In genomic region chr1:29179641-29180184, GRCh38 we compare ENCODE assay signal across 8 cellular contexts. TPM values are rescaled to one million over a fixed set of nuclear protein-coding genes. Genes with fewer than 3 reads are reported as not detected.
DNase-seq lines count a peak whose midpoint lies in the region; ATAC-seq and TF ChIP-seq lines count a peak whose summit lies in the region.

No MANE protein-coding gene starts in this region.

- CTCF ChIA-PET in CD4-positive, alpha-beta T cell (lab: Charles Lee), result interaction anchor here (0.8 to 2.9 kb wide), 3 partner anchors 10 to 537 kb away, joined by 3 to 26 read pairs (median 4); partner anchors contain the start of gene TAF12

- H3K27me3 Mint-ChIP-seq in CD4-positive, alpha-beta T cell, result no peaks in the 10 kb centered on the region
- H3K27me3 Mint-ChIP-seq in neural progenitor cell (ENCODE audit: insufficient read depth, low read depth), result peaks cover 2% of the 10 kb centered on the region

- intact Hi-C loops in CD4-positive, alpha-beta T cell (cut with DNase I, micrococcal nuclease), result loop anchor here (2.0 to 10.0 kb wide), 7 partner anchors 55 to 1085 kb away; partner anchors contain the start of genes TAF12 (in 2 of the 2), TMEM200B (in 1 of the 2) and YTHDF2 (in 1 of the 2)
- intact Hi-C loops in dorsolateral prefrontal cortex (cut with DNase I), result loop anchor here in 1 of 2 donors (5.0 to 10.0 kb wide), 7 partner anchors 47 to 537 kb away; partner anchors contain the start of genes EPB41, GMEB1, MECR and TAF12

- no peaks in the 10 kb centered on the region for H3K9me3 Mint-ChIP-seq in CD4-positive, alpha-beta T cell
- H3K9me3 Mint-ChIP-seq in neural progenitor cell, result peaks cover 19% of the 10 kb centered on the region

- peaks cover 68% of the 10 kb centered on the region for H3K79me2 ChIP-seq in neural progenitor cell (ENCODE audit: low read depth)

- no peak for DNase-seq in CD4-positive, alpha-beta T cell
- DNase-seq in NAMALWA (ENCODE audit: low spot score) (peak; percentile 23), dorsolateral prefrontal cortex (no peak), neural progenitor cell (ENCODE audit: low spot score) (no peak), SK-N-DZ (ENCODE audit: low spot score) (no peak), activated gamma-delta T cell treated with Interleukin-2 at 50 U/mL for 16 hours (no peak)

- peak overlapping the region; percentile 97 for H3K4me3 Mint-ChIP-seq in CD4-positive, alpha-beta T cell
- peak overlapping the region; percentile 97 for H3K4me3 Mint-ChIP-seq in neural progenitor cell

- H3K4me3 ChIP-seq in dorsolateral prefrontal cortex (peak overlapping the region in 56 of 59 donors; percentile 4 to 100 (median 94)), neural progenitor cell (peak overlapping the region; percentile 99)

- POLR2A ChIA-PET in CD4-positive, alpha-beta T cell (lab: Charles Lee), result no interaction called here

- H3K27ac Mint-ChIP-seq in CD4-positive, alpha-beta T cell, result peak overlapping the region; percentile 93
- no peak overlapping the region for H3K27ac Mint-ChIP-seq in neural progenitor cell

- no peaks in the 10 kb centered on the region for H3K27me3 ChIP-seq in CD4-positive, alpha-beta T cell (ENCODE audit: control insufficient read depth, insufficient read depth, low read length)
- H3K27me3 ChIP-seq in dorsolateral prefrontal cortex (no peaks in the 10 kb centered on the region), neural progenitor cell (no peaks in the 10 kb centered on the region)

- no peaks in the 10 kb centered on the region for H3K9me3 ChIP-seq in CD4-positive, alpha-beta T cell (ENCODE audit: control insufficient read depth, low read length)
- no peaks in the 10 kb centered on the region for H3K9me3 ChIP-seq in neural progenitor cell (ENCODE audit: low read depth)

- no peak for TF ChIP-seq CTCF in CD4-positive, alpha-beta T cell (IDR thresholded peaks at IDR 0.05)
- TF ChIP-seq CTCF in dorsolateral prefrontal cortex (IDR thresholded peaks at IDR 0.05 in 54 of 56, conservative IDR thresholded peaks at IDR 0.05 in 2 of 56; ENCODE audit: low read depth in 1 of 56, partially characterized antibody in 56 of 56) (no peak), neural progenitor cell (IDR thresholded peaks at IDR 0.05) (no peak)

- peaks cover 15% of the 10 kb centered on the region for H3K36me3 ChIP-seq in neural progenitor cell

- peaks cover 54% of the 10 kb centered on the region for H3K4me1 Mint-ChIP-seq in CD4-positive, alpha-beta T cell (ENCODE audit: low read depth)
- peaks cover 12% of the 10 kb centered on the region for H3K4me1 Mint-ChIP-seq in neural progenitor cell

- no peak for ATAC-seq in CD4-positive, alpha-beta T cell (ENCODE audit: poor library complexity)
- ATAC-seq in GM19395 (IDR thresholded peaks at IDR 0.05; ENCODE audit: unreplicated experiment) (no peak), GM19463 (IDR thresholded peaks at IDR 0.05; ENCODE audit: unreplicated experiment) (no peak)

- no peak overlapping the region for H2AFZ ChIP-seq in neural progenitor cell (replicated peaks)

- H3K9ac ChIP-seq in neural progenitor cell, result peak overlapping the region; percentile 100

- peak overlapping the region; percentile 100 for H3K4me2 ChIP-seq in neural progenitor cell

- H4K20me1 ChIP-seq in neural progenitor cell (ENCODE audit: low read depth), result peaks cover 52% of the 10 kb centered on the region

- H3K27ac ChIP-seq in CD4-positive, alpha-beta T cell (ENCODE audit: low read depth, low read length), result no peak overlapping the region
- peak overlapping the region in 7 of 59 donors; percentile 16 to 100 (median 99) for H3K27ac ChIP-seq in dorsolateral prefrontal cortex
- H3K27ac ChIP-seq in neural progenitor cell, result no peak overlapping the region

- peaks cover 31% of the 10 kb centered on the region for H3F3A ChIP-seq in neural progenitor cell (ENCODE audit: low read depth)

- H3K36me3 Mint-ChIP-seq in CD4-positive, alpha-beta T cell (ENCODE audit: low read depth), result peaks cover 51% of the 10 kb centered on the region
- H3K36me3 Mint-ChIP-seq in neural progenitor cell, result peaks cover 32% of the 10 kb centered on the region

- H3K4me1 ChIP-seq in neural progenitor cell, result peaks cover 14% of the 10 kb centered on the region

RNA-seq across cellular contexts. Expression of gene SRSF4, which starts 2.0 kb away (rescaled TPM):
- 10 to 100 TPM; 89.2 to 93.4 TPM for total RNA-seq in CD4-positive, alpha-beta T cell
- 10 to 100 TPM; 52.7 to 84.2 (median 65.8) TPM for total RNA-seq in dorsolateral prefrontal cortex
- 73.2 and 82.2 TPM in 2 replicates for total RNA-seq in neural progenitor cell (ENCODE audit: low replicate concordance)
- 34.8 and 42.6 TPM in 2 replicates for polyA plus RNA-seq in SK-N-DZ (2014; cell fraction: cytosol; rRNA removed)
- 32.7 and 42.1 TPM in 2 replicates for polyA plus RNA-seq in SK-N-DZ (2014; cell fraction: nucleus; rRNA removed)

RNA-seq across cellular contexts. Expression of gene MECR, which starts 51.0 kb away (rescaled TPM):
- 1 to 10 TPM; 5.5 to 6.6 TPM for total RNA-seq in CD4-positive, alpha-beta T cell
- 10 to 100 TPM; 28.4 to 65.3 (median 45.9) TPM for total RNA-seq in dorsolateral prefrontal cortex
- total RNA-seq in neural progenitor cell (ENCODE audit: low replicate concordance), result 11.7 and 22.0 TPM in 2 replicates
- polyA plus RNA-seq in SK-N-DZ (2014; cell fraction: cytosol; rRNA removed), result 20.2 and 32.6 TPM in 2 replicates
- polyA plus RNA-seq in SK-N-DZ (2014; cell fraction: nucleus; rRNA removed), result 19.5 and 31.2 TPM in 2 replicates

RNA-seq across cellular contexts. Expression of gene TMEM200B, which starts 56.0 kb away (rescaled TPM):
- total RNA-seq in CD4-positive, alpha-beta T cell, result not detected
- 1 to 10 TPM in 112 of 120 experiments, under 1 TPM in 8; 0.59 to 5.3 (median 1.9) TPM for total RNA-seq in dorsolateral prefrontal cortex
- total RNA-seq in neural progenitor cell (ENCODE audit: low replicate concordance), result 0.56 and 1.1 TPM in 2 replicates
- polyA plus RNA-seq in SK-N-DZ (2014; cell fraction: cytosol; rRNA removed), result 1.7 and 2.3 TPM in 2 replicates
- 12.3 and 12.4 TPM in 2 replicates for polyA plus RNA-seq in SK-N-DZ (2014; cell fraction: nucleus; rRNA removed)

RNA-seq across cellular contexts. Expression of gene PTPRU, which starts 56.6 kb away (rescaled TPM):
- under 1 TPM; 0.16 to 0.56 TPM for total RNA-seq in CD4-positive, alpha-beta T cell
- 10 to 100 TPM; 25.6 to 80.6 (median 50.1) TPM for total RNA-seq in dorsolateral prefrontal cortex
- total RNA-seq in neural progenitor cell (ENCODE audit: low replicate concordance), result 29.5 and 68.9 TPM in 2 replicates
- 8.8 and 12.8 TPM in 2 replicates for polyA plus RNA-seq in SK-N-DZ (2014; cell fraction: cytosol; rRNA removed)
- polyA plus RNA-seq in SK-N-DZ (2014; cell fraction: nucleus; rRNA removed), result 14.7 and 30.1 TPM in 2 replicates
